ENCODE assay signal across 18 cellular contexts in genomic region chr6:17983712-17984111, GRCh38. TPM values are rescaled to one million over a fixed set of nuclear protein-coding genes. Genes with fewer than 3 reads are reported as not detected.
DNase-seq lines count a peak whose midpoint lies in the region; ATAC-seq, FAIRE-seq and TF ChIP-seq lines count a peak whose summit lies in the region.
"Had no signal": no experiment of that assay in that cellular context is flagged by ENCODE, and none has a peak within 500 bp of the region (broad histone marks: within the 10 kb centered on the region; RNA-seq: fewer than 3 reads in every experiment).

No MANE protein-coding gene starts in this region.

- no peak for FAIRE-seq in H1 (lab: Jason Lieb, UNC)
- FAIRE-seq: GM18507 had no signal

- 0 out of 2 replicates have a peak, but pooled peaks cover 3% of the 10 kb centered on the region for H3K79me1 ChIP-seq in H1 (ENCODE audit: low read depth, low read length)

- POLR2A ChIA-PET in H1 (lab: Charles Lee; ENCODE audit: partially characterized antibody), result no interaction called here

- peak overlapping the region in 1 of 2 experiments; percentile 35; a peak in 1 of 4 replicates for H3K4me2 ChIP-seq in H1 (ENCODE audit: insufficient read depth in 1 of 2, low read depth in 2 of 2, low read length in 2 of 2)

- peak overlapping the region; percentile 45; the same call in 1 of the 2 replicates for H2BK5ac ChIP-seq in H1 (ENCODE audit: low read depth, low read length)

- H4K91ac ChIP-seq in H1 (replicated peaks; ENCODE audit: insufficient read length, low read length), result no peak overlapping the region

- H2BK12ac ChIP-seq in H1 (ENCODE audit: low read depth, low read length), result peak overlapping the region; percentile 41; the same call in 1 of the 2 replicates

- no peak overlapping the region for H3K4ac ChIP-seq in H1 (replicated peaks; ENCODE audit: insufficient read length, low read depth, low read length)

- H3K4me1 ChIP-seq in H1 (replicated peaks in 1 of 4; ENCODE audit: control insufficient read depth in 3 of 4, insufficient read depth in 4 of 4, low read length in 3 of 4), result peaks cover 3 to 18% (median 8%) of the 10 kb centered on the region in 4 experiments
- H3K4me1 ChIP-seq in rectal smooth muscle tissue (ENCODE audit: control insufficient read depth, insufficient read depth, low read length), result peaks cover 9% of the 10 kb centered on the region
- H3K4me1 ChIP-seq: BE2C had no signal

- H3K14ac ChIP-seq in H1 (ENCODE audit: insufficient read length), result no peak overlapping the region

- 90% methylated on average over 2 of the region's 2 CpGs; no CpG with 5 or more reads in 1 of the 2 experiments for WGBS in H1 (ENCODE audit: extremely low coverage in 1 of 2, insufficient coverage in 1 of 2, insufficient read length in 1 of 2, insufficient replicate concordance in 2 of 2, low coverage in 1 of 2, low lambda C conversion rate in 2 of 2, missing lambda C conversion rate in 1 of 2), 2 experiments

- no peak overlapping the region for H2AK5ac ChIP-seq in H1 (ENCODE audit: low read depth, low read length)

- CTCF ChIA-PET in H1 (lab: Charles Lee; ENCODE audit: partially characterized antibody), result no interaction called here

- no peak overlapping the region for H3K9ac ChIP-seq in H1 (replicated peaks in 1 of 4; ENCODE audit: extremely low read depth in 1 of 4, low read depth in 3 of 4, low read length in 3 of 4)
- no peak overlapping the region for H3K9ac ChIP-seq in rectal smooth muscle tissue (ENCODE audit: low read length)

- no peak overlapping the region for H2BK120ac ChIP-seq in H1 (replicated peaks; ENCODE audit: low read depth, low read length)

- no peak for TF ChIP-seq EP300 in H1 (IDR thresholded peaks at IDR 0.05; ENCODE audit: borderline replicate concordance in 1 of 2, low read depth in 2 of 2, low read length in 2 of 2)

- H3K23ac ChIP-seq in H1 (ENCODE audit: insufficient read length), result no peak overlapping the region

- H4K8ac ChIP-seq in H1 (ENCODE audit: extremely low read depth, insufficient read depth, low read length), result no peak overlapping the region

- H3K27ac ChIP-seq in H1 (ENCODE audit: low read depth, low read length), result no peak overlapping the region
- no peak overlapping the region for H3K27ac ChIP-seq in rectal smooth muscle tissue (ENCODE audit: low read depth, low read length)

- H3K4me3 ChIP-seq in H1 (ENCODE audit: extremely low read depth in 1 of 4, insufficient read depth in 2 of 4, low read depth in 3 of 4, low read length in 4 of 4), result no peak overlapping the region
- H3K4me3 ChIP-seq in rectal smooth muscle tissue (ENCODE audit: low read length), result peak overlapping the region; percentile 34
- H3K4me3 ChIP-seq: right atrium auricular region had no signal

- H4K20me1 ChIP-seq in H1 (replicated peaks in 1 of 2; ENCODE audit: control insufficient read depth in 1 of 2, insufficient read depth in 2 of 2, low read length in 2 of 2), result peaks cover 4 to 7% of the 10 kb centered on the region in 2 experiments

- H3K27me3 ChIP-seq in H1 (replicated peaks in 1 of 4; ENCODE audit: control insufficient read depth in 3 of 4, extremely low read depth in 1 of 4, insufficient read depth in 3 of 4, low read length in 3 of 4) (no peaks in the 10 kb centered on the region), rectal smooth muscle tissue (ENCODE audit: control insufficient read depth, insufficient read depth, low read length) (no peaks in the 10 kb centered on the region)
- H3K27me3 ChIP-seq: right atrium auricular region had no signal

- H2BK20ac ChIP-seq in H1 (ENCODE audit: low read length), result peak overlapping the region; percentile 25; the same call in 1 of the 2 replicates

- no peak overlapping the region for H2BK15ac ChIP-seq in H1 (ENCODE audit: low read length)

- H3K9me3 ChIP-seq in H1 (ENCODE audit: insufficient read depth in 2 of 2, low read depth in 1 of 2, low read length in 1 of 2), result no peaks in the 10 kb centered on the region
- H3K9me3 ChIP-seq: BE2C, right atrium auricular region had no signal

- H3K36me3 ChIP-seq in H1 (ENCODE audit: control insufficient read depth in 2 of 4, insufficient read depth in 4 of 4, low read length in 3 of 4) (peaks cover 0 to 7% (median 0%) of the 10 kb centered on the region in 4 experiments; a peak in 2 of 8 replicates), rectal smooth muscle tissue (ENCODE audit: control insufficient read depth, insufficient read depth, low read length) (no peaks in the 10 kb centered on the region)
- H3K36me3 ChIP-seq: BE2C, right atrium auricular region had no signal

- no peak for ATAC-seq in HG03045 (IDR thresholded peaks at IDR 0.05; ENCODE audit: unreplicated experiment)
- ATAC-seq: activated CD8-positive, alpha-beta T cell treated with anti-CD3 and anti-CD28 coated beads for 36 hours; activated naive CD8-positive, alpha-beta T cell treated with anti-CD3 and anti-CD28 coated beads, Interleukin-2, amount 50 U/mL, for 24 hours; Panc1 had no signal

- H2AFZ ChIP-seq in H1 (ENCODE audit: low read length), result no peak overlapping the region

- no peak for TF ChIP-seq CTCF in H1 (IDR thresholded peaks at IDR 0.05; ENCODE audit: control extremely low read depth in 1 of 3, insufficient read depth in 1 of 3, low read depth in 1 of 3, low read length in 3 of 3)

- no peak for TF ChIP-seq POLR2A in H1 (IDR thresholded peaks at IDR 0.05; ENCODE audit: control extremely low read depth in 1 of 2, low read depth in 2 of 2, low read length in 2 of 2)

- no peak for TF ChIP-seq RAD21 in H1 (IDR thresholded peaks at IDR 0.05 in 1 of 2, conservative IDR thresholded peaks at IDR 0.05 in 1 of 2; ENCODE audit: low read depth in 2 of 2, low read length in 2 of 2)

- no peak overlapping the region for H3K18ac ChIP-seq in H1 (ENCODE audit: extremely low read depth, low read length)

- no peak overlapping the region for H3K56ac ChIP-seq in H1 (replicated peaks; ENCODE audit: insufficient read length, low read depth, low read length)

- H4K5ac ChIP-seq in H1 (ENCODE audit: insufficient read length, low read depth, low read length), result no peak overlapping the region

- H3K23me2 ChIP-seq in H1 (ENCODE audit: low read depth, low read length), result peaks cover 11% of the 10 kb centered on the region

- DNase-seq in DMS79 (lab: John Stamatoyannopoulos, UW) (peak; percentile 24), NCI-H2171 treated with DMSO at 0.1 percent for 48 hours (lab: John Stamatoyannopoulos, UW) (peak; percentile 73), H1 (ENCODE audit: low read depth in 1 of 2, low spot score in 2 of 2) (peak in 1 of 2 experiments; percentile 39), GM03348 (ENCODE audit: low spot score) (no peak)
- DNase-seq in activated T-cell treated with anti-CD3 and anti-CD28 coated beads, Interleukin-2, amount 50 U/mL, for 48 hours, result no peak
- DNase-seq: activated CD8-positive, alpha-beta T cell treated with anti-CD3 and anti-CD28 coated beads for 36 hours; activated naive CD8-positive, alpha-beta T cell treated with anti-CD3 and anti-CD28 coated beads, Interleukin-2, amount 50 U/mL, for 24 hours; BE2C; foreskin melanocyte; H9; NCI-H146; NCI-H446 treated with DMSO at 0.1 percent for 48 hours; nephron progenitor cell had no signal

- peaks cover 0 to 76% of the 10 kb centered on the region in 2 experiments; a peak in 3 of 4 replicates for H3K79me2 ChIP-seq in H1 (ENCODE audit: control insufficient read depth in 1 of 2, insufficient read depth in 2 of 2, low read length in 2 of 2)

TF ChIP-seq in H1, 55 proteins besides CTCF, POLR2A, EP300 and RAD21:
- TF ChIP-seq RBBP5 (IDR thresholded peaks at IDR 0.05; ENCODE audit: borderline replicate concordance, low read depth, low read length) (no peak), YY1 (IDR thresholded peaks at IDR 0.05; ENCODE audit: low read depth, low read length) (no peak), CHD1 (IDR thresholded peaks at IDR 0.05; ENCODE audit: low read depth, low read length) (no peak), BRCA1 (IDR thresholded peaks at IDR 0.05; ENCODE audit: low read depth, low read length) (no peak), EZH2 (IDR thresholded peaks at IDR 0.05; ENCODE audit: low read depth, low read length, severe bottlenecking) (no peak)
TF ChIP-seq in H1: peak in this region for 0.

RNA-seq across cellular contexts. Expression of gene KIF13A, which starts 3.7 kb away (rescaled TPM):
- 40.8 and 43.3 TPM in 2 replicates for total RNA-seq in H1 (2021; fragmentation: NEBNext Ultra II Directional; extraction: Animal tissue kit (Norgen Biotek cat#: 25700))
- polyA plus RNA-seq in H1 (2011; rRNA removed), result 10.4 and 14.7 TPM in 2 replicates
- 18.0 TPM for polyA plus RNA-seq in H1 (2011; cell fraction: cytosol; rRNA removed)
- 20.1 TPM for polyA plus RNA-seq in H1 (2011; cell fraction: nucleus; rRNA removed)
- polyA plus RNA-seq in H1 (2012, experiment 1 of 2), result 20.9 to 26.8 TPM (median 23.9 TPM) in 4 replicates
- 4.9 TPM for polyA plus RNA-seq in H1 (2012, experiment 2 of 2)
- 14.8 TPM for polyA plus RNA-seq in H1 (2013, experiment 1 of 2)
- polyA plus RNA-seq in H1 (2013, experiment 2 of 2), result 14.9 TPM
- polyA minus RNA-seq in H1 (2011; rRNA and poly(A)+ RNA removed), result 30.6 and 36.4 TPM in 2 replicates
- polyA minus RNA-seq in H1 (2011; cell fraction: cytosol; rRNA and poly(A)+ RNA removed), result 24.3 TPM
- polyA minus RNA-seq in H1 (2011; cell fraction: nucleus; rRNA and poly(A)+ RNA removed), result 37.2 TPM
- total RNA-seq: activated CD8-positive, alpha-beta T cell treated with anti-CD3 and anti-CD28 coated beads for 36 hours had no signal

Comparison
In these comparisons a context has a peak if more than half of its experiments do, and no peak if none do; other contexts are left out.
1. DNase-seq: peak in DMS79 (single experiment) and NCI-H2171 treated with DMSO at 0.1 percent for 48 hours (single experiment); none in GM03348 (single experiment) and activated T-cell treated with anti-CD3 and anti-CD28 coated beads, Interleukin-2, amount 50 U/mL, for 48 hours (0 of 2).